Comparison of ENCODE assay signal across 8 cellular contexts in the genomic region with DNA sequence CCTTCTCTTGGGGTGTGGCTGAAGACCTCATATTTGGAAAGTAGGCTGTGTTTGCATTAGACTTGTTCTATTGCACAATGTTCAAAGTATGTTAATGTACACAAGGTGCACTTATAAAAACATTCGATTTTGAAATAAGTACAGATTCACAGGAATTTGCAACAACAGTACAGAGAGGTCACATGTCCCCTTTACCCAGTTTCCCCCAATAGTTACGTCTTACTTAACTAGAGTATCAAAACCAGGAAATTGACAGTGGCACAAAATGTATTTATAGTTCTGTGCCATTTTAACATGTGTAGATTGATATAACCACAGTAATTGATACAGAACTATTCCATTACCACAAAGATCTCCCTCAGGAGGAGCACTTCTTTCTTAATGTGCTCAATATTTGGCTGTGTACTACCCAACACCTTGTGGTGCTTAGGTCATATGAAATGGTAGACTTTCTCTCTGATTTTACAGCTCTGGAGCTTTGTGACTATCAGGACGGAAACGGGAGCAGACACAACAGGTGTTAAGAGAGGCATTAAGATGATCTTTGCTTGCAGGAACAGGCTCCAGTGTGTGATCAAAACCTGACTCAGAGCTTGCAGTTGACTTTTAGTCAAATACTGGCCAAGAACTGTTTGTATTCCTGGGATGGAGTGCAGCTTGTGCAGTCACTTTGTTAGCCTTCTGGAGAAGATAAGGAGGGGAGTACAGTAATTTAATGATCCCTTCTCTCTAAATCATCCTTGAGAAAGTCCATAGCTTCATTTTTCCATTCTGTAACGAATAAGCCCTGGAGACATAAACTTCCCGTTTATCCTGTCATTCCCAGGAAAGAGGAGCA. TPM values are rescaled to one million over a fixed set of nuclear protein-coding genes. Genes with fewer than 3 reads are reported as not detected.
A peak's percentile ranks its signal among the peaks of the same experiment; 100 is the strongest.
DNase-seq lines count a peak whose midpoint lies in the region; ATAC-seq and TF ChIP-seq lines count a peak whose summit lies in the region.

No MANE protein-coding gene starts in this region.

- no peaks in the 10 kb centered on the region for H3K9me2 ChIP-seq in PC-9 (ENCODE audit: insufficient read depth)

- H3K27me3 Mint-ChIP-seq in Caco-2 (ENCODE audit: insufficient read depth, unreplicated experiment), result no peaks in the 10 kb centered on the region

- H4K20me1 ChIP-seq in PC-9 (ENCODE audit: insufficient read depth), result no peaks in the 10 kb centered on the region

- H3K4me2 ChIP-seq in PC-9, result peak overlapping the region; percentile 69

- TF ChIP-seq CTCF in Caco-2 (IDR thresholded peaks at IDR 0.05; ENCODE audit: insufficient read depth in 1 of 2, low read depth in 1 of 2, low read length in 1 of 2, severe bottlenecking in 1 of 2, unreplicated experiment in 1 of 2), result no peak
- TF ChIP-seq CTCF in PC-9 (conservative IDR thresholded peaks at IDR 0.05), result no peak

- peaks cover 37% of the 10 kb centered on the region for H3F3A ChIP-seq in PC-9 (ENCODE audit: insufficient read depth, low read depth)

- peaks cover 50% of the 10 kb centered on the region for H3K4me1 ChIP-seq in Caco-2
- peaks cover 30% of the 10 kb centered on the region for H3K4me1 ChIP-seq in PC-9 (replicated peaks; ENCODE audit: insufficient read depth)

- intact Hi-C loops in Caco-2 (cut with micrococcal nuclease; ENCODE audit: unreplicated experiment), result loop anchor here (1.0 kb wide), 2 partner anchors 38 to 50 kb away; no protein-coding TSS in a partner anchor
- intact Hi-C loops in PC-9 (cut with micrococcal nuclease; ENCODE audit: unreplicated experiment), result loop anchor here (5.0 kb wide), 2 partner anchors 35 to 90 kb away; no protein-coding TSS in a partner anchor

- CTCF ChIA-PET in Caco-2 (lab: Charles Lee) (interaction anchor here (1.3 to 1.5 kb wide), 3 partner anchors 53 to 94 kb away, joined by 4 to 7 read pairs (median 4); no protein-coding TSS in a partner anchor), PC-9 (lab: Charles Lee) (interaction anchor here (0.6 kb wide), 1 partner anchor 9 kb away, joined by 3 read pairs; no protein-coding TSS in a partner anchor)

- BruUV-seq in Caco-2 (replicated peaks; lab: Mats Ljungman, UMichigan), result TSS peak; percentile 86
- BruUV-seq in PC-9 (replicated peaks; lab: Mats Ljungman, UMichigan), result no TSS peak

- no peak overlapping the region for H3K4me3 ChIP-seq in Caco-2 (ENCODE audit: low read depth, low read length)
- no peak overlapping the region for H3K4me3 ChIP-seq in PC-9

- H3K4me3 Mint-ChIP-seq in Caco-2 (ENCODE audit: unreplicated experiment), result peak overlapping the region; percentile 32

- H3K36me3 Mint-ChIP-seq in Caco-2 (ENCODE audit: insufficient read depth, unreplicated experiment), result peaks cover 6% of the 10 kb centered on the region

- peaks cover 16% of the 10 kb centered on the region for H3K9me3 Mint-ChIP-seq in Caco-2 (ENCODE audit: unreplicated experiment)

- H3K79me2 ChIP-seq in PC-9 (ENCODE audit: low read depth), result no peaks in the 10 kb centered on the region

- peak overlapping the region; percentile 86 for H3K27ac Mint-ChIP-seq in Caco-2 (ENCODE audit: unreplicated experiment)

- H3K27ac ChIP-seq in PC-9, result peak overlapping the region; percentile 67

- POLR2A ChIA-PET in Caco-2 (lab: Charles Lee), result no interaction called here
- POLR2A ChIA-PET in PC-9 (lab: Charles Lee; ENCODE audit: unreplicated experiment), result no interaction called here

- no peaks in the 10 kb centered on the region for H3K36me3 ChIP-seq in Caco-2 (ENCODE audit: control insufficient read depth, insufficient read depth, low read length)
- H3K36me3 ChIP-seq in PC-9 (ENCODE audit: low read depth), result no peaks in the 10 kb centered on the region

- H3K4me1 Mint-ChIP-seq in Caco-2 (ENCODE audit: low read depth, unreplicated experiment), result peaks cover 23% of the 10 kb centered on the region

- H2AFZ ChIP-seq in PC-9, result peak overlapping the region; percentile 14; the same call in 1 of the 2 replicates

- H3K27me3 ChIP-seq in Caco-2 (replicated peaks; ENCODE audit: control insufficient read depth, insufficient read depth, low read length), result no peaks in the 10 kb centered on the region
- no peaks in the 10 kb centered on the region for H3K27me3 ChIP-seq in PC-9 (ENCODE audit: insufficient read depth, low read depth)

- ATAC-seq in esophagus mucosa, result peak; percentile 67

- DNase-seq in Caco-2, result peak; percentile 59 to 66
- peak in 1 of 2 experiments; percentile 94 for DNase-seq in PC-9
- peak; percentile 33 for DNase-seq in renal cortical epithelial cell (ENCODE audit: low read depth)
- DNase-seq in NCI-H2081 treated with DMSO at 0.1 percent for 48 hours (lab: John Stamatoyannopoulos, UW), result no peak
- DNase-seq in SK-N-DZ (ENCODE audit: low spot score), result no peak
- DNase-seq in NCI-H146 treated with DMSO at 0.1 percent for 48 hours (lab: John Stamatoyannopoulos, UW; ENCODE audit: unreplicated experiment), result no peak
- DNase-seq in foreskin melanocyte, result no peak

- H3K9me3 ChIP-seq in Caco-2 (no peaks in the 10 kb centered on the region; the same call in 1 of the 2 replicates), PC-9 (ENCODE audit: insufficient read depth, low read depth) (no peaks in the 10 kb centered on the region)

RNA-seq across cellular contexts. Expression of gene STOM, which starts 2.7 kb away (rescaled TPM):
- total RNA-seq in Caco-2 (2022) (26.5 and 33.1 TPM in 2 replicates), PC-9 (2021) (7.1 and 7.6 TPM in 2 replicates), esophagus mucosa (65.5 TPM), renal cortical epithelial cell (61.8 and 67.6 TPM in 2 replicates)
- polyA plus RNA-seq in SK-N-DZ (2014; cell fraction: cytosol; rRNA removed), result 0.09 TPM in 1 of 2 replicates, not detected in the other
- not detected in 2 replicates for polyA plus RNA-seq in SK-N-DZ (2014; cell fraction: nucleus; rRNA removed)

Comparison
In these comparisons a context has a peak if more than half of its experiments do, and no peak if none do; other contexts are left out.
1. DNase-seq: peak in Caco-2 (2 of 2) and renal cortical epithelial cell (single experiment); none in NCI-H2081 treated with DMSO at 0.1 percent for 48 hours (single experiment), SK-N-DZ (single experiment), NCI-H146 treated with DMSO at 0.1 percent for 48 hours (single experiment) and foreskin melanocyte (single experiment).